ENCODE assay signal across 9 cellular contexts in genomic region chr2:46299365-46300263, GRCh38. TPM values are rescaled to one million over a fixed set of nuclear protein-coding genes. Genes with fewer than 3 reads are reported as not detected.
DNase-seq lines count a peak whose midpoint lies in the region; ATAC-seq, FAIRE-seq and TF ChIP-seq lines count a peak whose summit lies in the region.
"Had no signal": no experiment of that assay in that cellular context is flagged by ENCODE, and none has a peak within 500 bp of the region (broad histone marks: within the 10 kb centered on the region; RNA-seq: fewer than 3 reads in every experiment).

No MANE protein-coding gene starts in this region.

- DNase-seq in DMS53 (lab: John Stamatoyannopoulos, UW) (peak; percentile 57), DMS53 treated with DMSO at 0.1 percent for 48 hours (lab: John Stamatoyannopoulos, UW; ENCODE audit: unreplicated experiment) (no peak), NCI-H460 (ENCODE audit: extremely low read depth, low read depth) (peak; percentile 53), K562 (ENCODE audit: extremely low read depth in 1 of 4, low spot score in 3 of 4) (peak; percentile 17 to 62 (median 34)), retinal pigment epithelial cell (ENCODE audit: low read depth) (no peak)

- CTCF ChIA-PET in K562 (lab: Yijun Ruan, JAX; ENCODE audit: low intra/inter-chr PET ratio) = interaction anchor here (2.0 kb wide), 1 partner anchor 66 kb away, joined by 7 read pairs; no protein-coding TSS in a partner anchor

- POLR2A ChIA-PET in K562 (lab: Yijun Ruan, JAX) = interaction anchor here (0.6 to 2.2 kb wide), 6 partner anchors 10 to 69 kb away, joined by 3 to 7 read pairs (median 6); no protein-coding TSS in a partner anchor

- ATAC-seq in K562 (peak; percentile 34), GM21737 (IDR thresholded peaks at IDR 0.05; ENCODE audit: unreplicated experiment) (no peak), HG02759 (IDR thresholded peaks at IDR 0.05; ENCODE audit: unreplicated experiment) (no peak)

- no peaks in the 10 kb centered on the region for H3K36me3 ChIP-seq in K562 (ENCODE audit: control insufficient read depth, insufficient read depth, low read length)

- TF ChIP-seq CTCF in K562 (IDR thresholded peaks at IDR 0.05 in 2 of 3, conservative IDR thresholded peaks at IDR 0.05 in 1 of 3; ENCODE audit: insufficient read depth in 2 of 3, low read depth in 1 of 3, low read length in 3 of 3) (peak in 2 of 3 experiments; percentile 33 to 42; a peak in 1 of 6 replicates), retinal pigment epithelial cell (conservative IDR thresholded peaks at IDR 0.05; ENCODE audit: low read depth, low read length) (peak; percentile 1)

- peak overlapping the region; percentile 89; the same call in 1 of the 2 replicates for H2AFZ ChIP-seq in K562 (ENCODE audit: low read depth, low read length)

- H3K4me1 ChIP-seq in K562 (replicated peaks in 1 of 2; ENCODE audit: control insufficient read depth in 2 of 2, insufficient read depth in 2 of 2, low read length in 2 of 2) = peaks cover 16 to 39% of the 10 kb centered on the region in 2 experiments

- H3K4me2 ChIP-seq in K562 (ENCODE audit: insufficient read depth, low read length) = peak overlapping the region; percentile 80

- no peaks in the 10 kb centered on the region for H3K9me3 ChIP-seq in K562 (replicated peaks; ENCODE audit: control insufficient read depth, insufficient read depth, low read depth, low read length)

- H3K9me1 ChIP-seq in K562 (ENCODE audit: control insufficient read depth, insufficient read depth, low read length) = peaks cover 4% of the 10 kb centered on the region

- H3K79me2 ChIP-seq in K562 (ENCODE audit: control insufficient read depth, insufficient read depth, low read length) = no peaks in the 10 kb centered on the region; the same call in 2 of the 3 replicates

- TF ChIP-seq EP300 in K562 (IDR thresholded peaks at IDR 0.05; ENCODE audit: low read length) = no peak; the same call in 1 of the 2 replicates

- in situ Hi-C loops in K562 (cut with MboI) = loop anchor here (5.0 kb wide), 1 partner anchor 68 kb away; no protein-coding TSS in a partner anchor

- H3K4me3 ChIP-seq in K562 (peak overlapping the region; percentile 56), iPS-11a (ENCODE audit: low read depth, low read length) (peak overlapping the region; percentile 24), retinal pigment epithelial cell (ENCODE audit: low read length) (peak overlapping the region; percentile 98)

- H3K27me3 ChIP-seq in K562 (ENCODE audit: control insufficient read depth in 2 of 2, insufficient read depth in 2 of 2, low read length in 2 of 2) = peaks cover 5 to 13% of the 10 kb centered on the region in 2 experiments; a peak in 3 of 5 replicates

- no peak for TF ChIP-seq POLR2A in K562 (conservative IDR thresholded peaks at IDR 0.05)

- peak overlapping the region; percentile 56 to 91; a peak in 3 of 4 replicates for H3K9ac ChIP-seq in K562 (ENCODE audit: insufficient read depth in 1 of 2, low read depth in 2 of 2, low read length in 2 of 2)

- BruUV-seq in K562 (replicated peaks; lab: Mats Ljungman, UMichigan) = TSS peak; percentile 33

- intact Hi-C loops in K562 (cut with micrococcal nuclease) = loop anchor here (1.0 to 10.0 kb wide), 3 partner anchors 66 to 285 kb away; no protein-coding TSS in a partner anchor

- peak; percentile 44 to 56 for TF ChIP-seq RAD21 in K562 (CRISPR knock-in tag; conservative IDR thresholded peaks at IDR 0.05 in 1 of 2, IDR thresholded peaks at IDR 0.05 in 1 of 2)

- peak; percentile 84 for FAIRE-seq in K562 (lab: Jason Lieb, UNC)
- FAIRE-seq: A204.1 had no signal

- no peak overlapping the region for H3K27ac ChIP-seq in K562 (ENCODE audit: extremely low read depth, low read depth, low read length)

- H4K20me1 ChIP-seq in K562 (replicated peaks; ENCODE audit: control insufficient read depth, insufficient read depth, low read length) = peaks cover 4% of the 10 kb centered on the region; the same call in 1 of the 2 replicates

- 2% methylated on average over 40 of the region's 40 CpGs for WGBS in K562 (ENCODE audit: insufficient coverage, low coverage, missing lambda C conversion rate)

TF ChIP-seq in K562, 482 proteins besides CTCF, POLR2A, EP300 and RAD21 (continues in another document):
- TF ChIP-seq ARNT (IDR thresholded peaks at IDR 0.05) (no peak), MNT (conservative IDR thresholded peaks at IDR 0.05) (no peak), KLF13 (tag; IDR thresholded peaks at IDR 0.05; ENCODE audit: borderline replicate concordance, low read depth) (0 out of 2 replicates have a peak, but pooled peaks have one; percentile 15), CHD2 (IDR thresholded peaks at IDR 0.05; ENCODE audit: low read depth, low read length) (no peak), ZNF140 (CRISPR knock-in tag; IDR thresholded peaks at IDR 0.05) (no peak), HDAC3 (IDR thresholded peaks at IDR 0.05; ENCODE audit: borderline replicate concordance, partially characterized antibody) (no peak), E2F6 (IDR thresholded peaks at IDR 0.05; ENCODE audit: borderline replicate concordance in 1 of 2, extremely low read depth in 1 of 2, insufficient read depth in 1 of 2, insufficient read length in 1 of 2, low read depth in 1 of 2, low read length in 1 of 2, poor library complexity in 1 of 2, severe bottlenecking in 1 of 2) (peak; percentile 8 to 24), MITF (IDR thresholded peaks at IDR 0.05) (no peak), RAD51 (IDR thresholded peaks at IDR 0.05; ENCODE audit: borderline replicate concordance, low read depth) (no peak), VEZF1 (CRISPR knock-in tag; IDR thresholded peaks at IDR 0.05) (peak; percentile 33; the same call in 1 of the 2 replicates), ADNP (tag; IDR thresholded peaks at IDR 0.05) (no peak), BDP1 (IDR thresholded peaks at IDR 0.05; ENCODE audit: insufficient read depth, insufficient read length) (no peak)

RNA-seq across cellular contexts. Expression of gene EPAS1, which starts 2.4 kb away (rescaled TPM):
- 50.5 and 54.5 TPM in 2 replicates for total RNA-seq in NCI-H460 (2014; rRNA removed; shearing (Covaris generic))
- polyA plus RNA-seq in NCI-H460 (2014; cell fraction: nucleus; rRNA removed) = 29.7 and 42.8 TPM in 2 replicates
- 16.7 and 39.1 TPM in 2 replicates for total RNA-seq in K562 (2011; cell fraction: chromatin; rRNA removed; ENCODE audit: low replicate concordance)
- total RNA-seq in K562 (2011; cell fraction: nucleolus; rRNA removed) = 11.2 and 15.0 TPM in 2 replicates
- 13.9 and 14.0 TPM in 2 replicates for total RNA-seq in K562 (2011; cell fraction: nucleoplasm; rRNA removed)
- total RNA-seq in K562 (2014; rRNA removed) (1.8 and 4.3 TPM in 2 replicates), K562 (2014; rRNA removed; fragmentation: Illumina TruSeq; extraction: Trizol) (2.6 and 4.1 TPM in 2 replicates), K562 (2015; rRNA removed; fragmentation: Illumina TruSeq; extraction: Trizol) (5.3 and 5.6 TPM in 2 replicates), K562 (2021) (9.9 and 11.2 TPM in 2 replicates)
- polyA plus RNA-seq in K562 (2011; rRNA removed) (4.1 and 14.1 TPM in 2 replicates), K562 (2014; fragmentation: Illumina TruSeq; extraction: Trizol) (4.6 and 6.2 TPM in 2 replicates), K562 (2014; fragmentation: Nextera tagmentation; extraction: Ambion mirVana) (under 1 TPM; 0.25 to 0.56 TPM), K562 (2014; rRNA removed) (2.9 and 3.6 TPM in 2 replicates)
- polyA plus RNA-seq in K562 (2011; cell fraction: cytosol; rRNA removed) = 3.4 and 4.8 TPM in 2 replicates
- 15.8 and 17.6 TPM in 2 replicates for polyA plus RNA-seq in K562 (2011; cell fraction: nucleus; rRNA removed)
- 13.3 and 35.0 TPM in 2 replicates for polyA plus RNA-seq in K562 (2012)
- polyA minus RNA-seq in K562 (2011; rRNA and poly(A)+ RNA removed) = 6.0 and 12.7 TPM in 2 replicates
- 6.8 and 16.1 TPM in 2 replicates for polyA minus RNA-seq in K562 (2011; cell fraction: cytosol; rRNA and poly(A)+ RNA removed)
- polyA minus RNA-seq in K562 (2011; cell fraction: nucleus; rRNA and poly(A)+ RNA removed) = 14.5 and 17.2 TPM in 2 replicates

Comparison
In these comparisons a context has a peak if more than half of its experiments do, and no peak if none do; other contexts are left out.
1. DNase-seq: peak in DMS53 (single experiment), NCI-H460 (single experiment) and K562 (4 of 4); none in DMS53 treated with DMSO at 0.1 percent for 48 hours (single experiment) and retinal pigment epithelial cell (single experiment).
2. H3K4me3 ChIP-seq: peak in every context shown above with its lines; median percentile 98 in retinal pigment epithelial cell; 56 in K562; 24 in iPS-11a.